In the genomic region with DNA sequence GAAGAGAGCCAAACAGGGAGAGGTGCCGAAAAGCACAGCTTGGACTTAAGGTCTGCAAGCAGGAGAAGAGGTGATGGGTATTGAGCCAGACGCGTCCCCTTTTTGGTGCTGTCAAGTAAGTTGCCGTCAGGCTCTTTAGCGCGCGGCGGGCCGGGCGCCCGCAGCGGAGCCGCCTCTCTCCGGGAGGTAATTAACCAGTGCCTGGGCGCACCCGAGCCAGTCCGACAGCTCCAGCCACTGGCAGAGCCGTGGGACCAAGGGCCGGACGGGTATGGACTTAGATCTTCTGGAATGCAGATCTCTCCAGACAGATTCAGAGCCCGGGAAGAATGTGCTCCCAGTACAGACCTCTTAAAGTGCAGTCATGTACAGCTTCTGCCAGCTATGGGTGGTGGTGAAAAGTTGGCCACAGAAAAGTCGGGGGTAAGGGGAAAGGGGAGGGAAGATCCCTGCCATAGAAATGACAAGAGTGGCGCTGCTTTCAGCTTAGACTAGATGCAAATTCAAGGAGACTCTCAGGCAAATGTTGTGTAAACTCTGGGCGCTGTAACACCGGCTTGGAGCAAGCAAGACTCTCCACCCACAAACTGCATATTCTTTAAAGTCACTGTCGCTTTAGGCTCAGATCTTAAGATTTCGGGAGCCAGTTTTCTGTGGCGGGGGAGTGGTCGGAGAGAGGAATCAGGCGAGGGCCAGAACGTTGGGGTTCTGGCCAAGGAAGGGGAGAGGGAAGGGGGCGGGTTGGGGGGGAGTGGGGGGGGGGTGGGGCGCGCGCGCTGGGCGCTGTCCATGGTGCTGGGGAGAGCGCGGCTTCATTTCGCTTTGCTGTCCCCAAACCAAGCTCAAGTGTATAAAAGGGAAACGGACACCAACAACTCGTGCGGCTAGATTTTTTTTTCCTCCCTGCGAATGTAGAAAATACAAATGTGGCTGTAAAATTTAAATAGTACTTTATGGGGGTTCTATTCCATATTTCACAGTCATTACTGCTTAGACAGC, we compare ENCODE assay signal across 9 cellular contexts. TPM values are rescaled to one million over a fixed set of nuclear protein-coding genes. Genes with fewer than 3 reads are reported as not detected.
DNase-seq lines count a peak whose midpoint lies in the region; ATAC-seq and TF ChIP-seq lines count a peak whose summit lies in the region.
"Had no signal": no experiment of that assay in that cellular context is flagged by ENCODE, and none has a peak within 500 bp of the region (broad histone marks: within the 10 kb centered on the region; RNA-seq: fewer than 3 reads in every experiment).

No MANE protein-coding gene starts in this region.

- H3K27ac ChIP-seq in esophagus muscularis mucosa (replicated peaks in 1 of 4) (no peak overlapping the region), ovary (no peak overlapping the region)
- H3K27ac ChIP-seq: VCaP had no signal

- no peaks in the 10 kb centered on the region for H3K36me3 Mint-ChIP-seq in T-helper 2 cell treated with Interferon-gamma antibody and Interleukin-4, amounts not matched to agents 5 μg/mL and 100 μg/mL, for 36 hours (ENCODE audit: low read depth)

- H3K9me3 Mint-ChIP-seq in T-helper 2 cell treated with Interferon-gamma antibody and Interleukin-4, amounts not matched to agents 5 μg/mL and 100 μg/mL, for 36 hours, result no peaks in the 10 kb centered on the region

- peaks cover 2% of the 10 kb centered on the region for H3K4me1 Mint-ChIP-seq in T-helper 2 cell treated with Interferon-gamma antibody and Interleukin-4, amounts not matched to agents 5 μg/mL and 100 μg/mL, for 36 hours (ENCODE audit: low read depth)

- H3K27me3 Mint-ChIP-seq in T-helper 2 cell treated with Interferon-gamma antibody and Interleukin-4, amounts not matched to agents 5 μg/mL and 100 μg/mL, for 36 hours (ENCODE audit: low read depth), result peaks cover 90% of the 10 kb centered on the region

- TF ChIP-seq POLR2A in esophagus muscularis mucosa (IDR thresholded peaks at IDR 0.05; ENCODE audit: low read depth) (no peak), ovary (IDR thresholded peaks at IDR 0.05) (no peak)

- 3% methylated on average over 21 of the region's 44 CpGs for WGBS in esophagus muscularis mucosa
- 2 to 4% (median 3%) methylated on average over 44 of the region's 44 CpGs for WGBS in ovary, 3 donors

- H3K36me3 ChIP-seq in esophagus muscularis mucosa (no peaks in the 10 kb centered on the region), ovary (no peaks in the 10 kb centered on the region)

- intact Hi-C loops in esophagus muscularis mucosa (cut with DNase I) (no loop called here), ovary (cut with DNase I) (no loop called here)

- peaks cover 0 to 57% (median 25%) of the 10 kb centered on the region in 4 donors for H3K27me3 ChIP-seq in esophagus muscularis mucosa
- H3K27me3 ChIP-seq in ovary, result no peaks in the 10 kb centered on the region

- H3K4me3 ChIP-seq in esophagus muscularis mucosa (peak overlapping the region; percentile 3 to 47 (median 18)), ovary (no peak overlapping the region)

- H3K4me1 ChIP-seq in esophagus muscularis mucosa, result peaks cover 12 to 26% (median 23%) of the 10 kb centered on the region in 4 donors
- peaks cover 2% of the 10 kb centered on the region for H3K4me1 ChIP-seq in ovary (ENCODE audit: insufficient read depth)

- TF ChIP-seq CTCF in esophagus muscularis mucosa (IDR thresholded peaks at IDR 0.05) (no peak), ovary (IDR thresholded peaks at IDR 0.05) (no peak)

- DNase-seq in NCI-H1417 (lab: John Stamatoyannopoulos, UW) (peak in 2 of 3 experiments; percentile 10 to 37), NCI-H1417 treated with DMSO at 0.1 percent for 48 hours (lab: John Stamatoyannopoulos, UW) (no peak), NCI-H748 (lab: John Stamatoyannopoulos, UW; ENCODE audit: unreplicated experiment) (peak; percentile 89), esophagus muscularis mucosa (ENCODE audit: extremely low spot score) (no peak), ovary (peak in 4 of 5 donors; percentile 43 to 69 (median 64)), middle frontal gyrus (ENCODE audit: extremely low spot score, low spot score) (no peak)
- no peak for DNase-seq in T-helper 2 cell treated with Interferon-gamma antibody and Interleukin-4, amounts not matched to agents 5 μg/mL and 100 μg/mL, for 36 hours (ENCODE audit: low spot score)

- no peak overlapping the region for H3K4me3 Mint-ChIP-seq in T-helper 2 cell treated with Interferon-gamma antibody and Interleukin-4, amounts not matched to agents 5 μg/mL and 100 μg/mL, for 36 hours

- TF ChIP-seq EP300 in esophagus muscularis mucosa (IDR thresholded peaks at IDR 0.05) (no peak), ovary (IDR thresholded peaks at IDR 0.05) (no peak)

- ATAC-seq in GM19035 (IDR thresholded peaks at IDR 0.05; ENCODE audit: unreplicated experiment), result no peak

- H3K9me3 ChIP-seq in esophagus muscularis mucosa (no peaks in the 10 kb centered on the region), ovary (no peaks in the 10 kb centered on the region)

- no peak overlapping the region for H3K27ac Mint-ChIP-seq in T-helper 2 cell treated with Interferon-gamma antibody and Interleukin-4, amounts not matched to agents 5 μg/mL and 100 μg/mL, for 36 hours

RNA-seq across cellular contexts. Expression of gene NR2F1, which starts 29.2 kb away (rescaled TPM):
- total RNA-seq in esophagus muscularis mucosa (10 to 100 TPM; 17.4 to 43.8 (median 40.6) TPM), ovary (100 to 1,000 TPM in 2 of 7 donors, 10 to 100 TPM in 5; 51.6 to 179 (median 71.5) TPM)
- polyA plus RNA-seq in ovary, result 10 to 100 TPM; 47.6 to 96.5 TPM

RNA-seq across cellular contexts. Expression of gene NR2F1-AS1, which starts 31.2 kb away (rescaled TPM):
- 10 to 100 TPM in 1 of 4 donors, 1 to 10 TPM in 3; 8.6 to 22.8 (median 9.5) TPM for total RNA-seq in esophagus muscularis mucosa
- 10 to 100 TPM; 22.4 to 45.7 (median 26.5) TPM for total RNA-seq in ovary
- 10 to 100 TPM; 20.7 to 25.0 TPM for polyA plus RNA-seq in ovary

Comparison
In these comparisons a context has a peak if more than half of its experiments do, and no peak if none do; other contexts are left out.
1. DNase-seq: peak in NCI-H1417 (2 of 3), NCI-H748 (single experiment) and ovary (4 of 5); none in NCI-H1417 treated with DMSO at 0.1 percent for 48 hours (single experiment), esophagus muscularis mucosa (single experiment), T-helper 2 cell treated with Interferon-gamma antibody and Interleukin-4, amounts not matched to agents 5 μg/mL and 100 μg/mL, for 36 hours (single experiment) and middle frontal gyrus (single experiment).